9 cellular contexts compared by ENCODE assay signal in genomic region chr15:41828747-41829270, GRCh38. TPM values are rescaled to one million over a fixed set of nuclear protein-coding genes. Genes with fewer than 3 reads are reported as not detected.
DNase-seq lines count a peak whose midpoint lies in the region; ATAC-seq and TF ChIP-seq lines count a peak whose summit lies in the region.
"Had no signal": no experiment of that assay in that cellular context is flagged by ENCODE, and none has a peak within 500 bp of the region (broad histone marks: within the 10 kb centered on the region; RNA-seq: fewer than 3 reads in every experiment).

No MANE protein-coding gene starts in this region.

- in situ Hi-C loops in IMR-90 (cut with MboI; ENCODE audit: low sequenced_read_pairs) (no loop called here), mammary epithelial cell (cut with MboI; ENCODE audit: low sequenced_read_pairs in 2 of 2) (no loop called here)

- no peak for TF ChIP-seq RAD21 in IMR-90 (IDR thresholded peaks at IDR 0.05; ENCODE audit: low read length)

- no peak overlapping the region for H2AFZ ChIP-seq in IMR-90 (replicated peaks; ENCODE audit: low read length, poor library complexity)
- H2AFZ ChIP-seq in mammary epithelial cell (ENCODE audit: low read depth, low read length) = no peak overlapping the region

- H3K23ac ChIP-seq in IMR-90 (ENCODE audit: low read depth, low read length) = peak overlapping the region; percentile 64; the same call in 1 of the 2 replicates

- no peak for TF ChIP-seq POLR2A in IMR-90 (IDR thresholded peaks at IDR 0.05; ENCODE audit: low read depth, low read length)

- H2BK15ac ChIP-seq in IMR-90 (ENCODE audit: low read depth, low read length) = no peak overlapping the region

- 5% methylated on average over 4 of the region's 7 CpGs; no CpG with 5 or more reads in 1 of the 2 experiments for WGBS in IMR-90 (ENCODE audit: extremely low coverage in 2 of 2, insufficient read length in 1 of 2), 2 experiments
- 0% methylated on average over 7 of the region's 7 CpGs for WGBS in mammary epithelial cell (ENCODE audit: low coverage, missing lambda C conversion rate)

- H2AK5ac ChIP-seq in IMR-90 (ENCODE audit: low read depth, low read length) = no peak overlapping the region

- H3K79me1 ChIP-seq in IMR-90 (ENCODE audit: low read depth in 1 of 2, low read length in 2 of 2) = peaks cover 17 to 30% of the 10 kb centered on the region in 2 experiments

- no peak overlapping the region for H2BK20ac ChIP-seq in IMR-90 (ENCODE audit: low read depth, low read length)

- H3K4me2 ChIP-seq in IMR-90 (ENCODE audit: low read depth, low read length) (peak overlapping the region; percentile 92), mammary epithelial cell (ENCODE audit: insufficient read depth, low read depth, low read length) (peak overlapping the region; percentile 92)

- H3K4me1 ChIP-seq in A673 (ENCODE audit: insufficient read depth, low read length, poor library complexity, severe bottlenecking) (peaks cover 5% of the 10 kb centered on the region), IMR-90 (ENCODE audit: control insufficient read depth, insufficient read depth, low read length) (peaks cover 2% of the 10 kb centered on the region; the same call in 1 of the 2 replicates), mammary epithelial cell (ENCODE audit: insufficient read depth, low read length) (peaks cover 61% of the 10 kb centered on the region), mucosa of rectum (ENCODE audit: control insufficient read depth in 2 of 2, insufficient read depth in 2 of 2, low read length in 2 of 2) (peaks cover 5 to 14% of the 10 kb centered on the region in 2 donors)

- DNase-seq in A673 (ENCODE audit: low spot score) = no peak
- peak; percentile 32 for DNase-seq in IMR-90
- peak; percentile 26 for DNase-seq in mammary epithelial cell
- no peak for DNase-seq in NCI-H1694 treated with DMSO at 0.1 percent for 48 hours (lab: John Stamatoyannopoulos, UW)
- no peak for DNase-seq in HK-2 (ENCODE audit: unreplicated experiment)
- no peak for DNase-seq in NCI-H82 treated with DMSO at 0.1 percent for 48 hours (lab: John Stamatoyannopoulos, UW; ENCODE audit: unreplicated experiment)
- DNase-seq: T1000 had no signal

- TF ChIP-seq CTCF in A673 (conservative IDR thresholded peaks at IDR 0.05; ENCODE audit: low read depth, low read length) (no peak), IMR-90 (conservative IDR thresholded peaks at IDR 0.05; ENCODE audit: low read depth, low read length) (no peak), mammary epithelial cell (conservative IDR thresholded peaks at IDR 0.05 in 1 of 2, IDR thresholded peaks at IDR 0.05 in 1 of 2; ENCODE audit: extremely low read depth in 1 of 2, insufficient read depth in 1 of 2, low read depth in 1 of 2, low read length in 2 of 2) (no peak)

- no peaks in the 10 kb centered on the region for H3K9me3 ChIP-seq in A673 (ENCODE audit: low read depth, low read length, poor library complexity, severe bottlenecking)
- no peaks in the 10 kb centered on the region for H3K9me3 ChIP-seq in IMR-90 (ENCODE audit: control insufficient read depth, insufficient read depth, low read length)
- no peaks in the 10 kb centered on the region for H3K9me3 ChIP-seq in mammary epithelial cell (replicated peaks; ENCODE audit: insufficient read depth, low read length)
- no peaks in the 10 kb centered on the region for H3K9me3 ChIP-seq in mucosa of rectum (ENCODE audit: control insufficient read depth in 2 of 2, low read length in 2 of 2)

- no peaks in the 10 kb centered on the region for H3K27me3 ChIP-seq in A673 (replicated peaks; ENCODE audit: insufficient read depth, low read depth, low read length, poor library complexity)
- no peaks in the 10 kb centered on the region for H3K27me3 ChIP-seq in IMR-90 (ENCODE audit: control insufficient read depth, insufficient read depth, low read length)
- H3K27me3 ChIP-seq in mammary epithelial cell (ENCODE audit: insufficient read depth, low read length) = no peaks in the 10 kb centered on the region
- H3K27me3 ChIP-seq in mucosa of rectum (ENCODE audit: control insufficient read depth in 2 of 2, insufficient read depth in 2 of 2, low read length in 2 of 2) = no peaks in the 10 kb centered on the region

- no peak overlapping the region for H4K5ac ChIP-seq in IMR-90 (ENCODE audit: low read depth, low read length)

- no peak overlapping the region for H2BK120ac ChIP-seq in IMR-90 (ENCODE audit: low read depth, low read length)

- CTCF ChIA-PET in A673 (lab: Charles Lee) (no interaction called here), IMR-90 (lab: Yijun Ruan, JAX) (no interaction called here), mammary epithelial cell (lab: Charles Lee; ENCODE audit: low non-redundant PET) (no interaction called here)

- H3K36me3 ChIP-seq in A673 (ENCODE audit: insufficient read depth, low read length, poor library complexity, severe bottlenecking) = peaks cover 11% of the 10 kb centered on the region
- H3K36me3 ChIP-seq in IMR-90 (ENCODE audit: control insufficient read depth, insufficient read depth, low read length) = peaks cover 22% of the 10 kb centered on the region
- H3K36me3 ChIP-seq in mammary epithelial cell (ENCODE audit: insufficient read depth, low read length) = peaks cover 9% of the 10 kb centered on the region
- peaks cover 0 to 13% of the 10 kb centered on the region in 2 donors for H3K36me3 ChIP-seq in mucosa of rectum (ENCODE audit: control insufficient read depth in 2 of 2, insufficient read depth in 2 of 2, low read length in 2 of 2)

- peak overlapping the region; percentile 88 for H3K4me3 ChIP-seq in A673 (ENCODE audit: low read depth, low read length, poor library complexity, severe bottlenecking)
- H3K4me3 ChIP-seq in IMR-90 (ENCODE audit: insufficient read depth, low read depth, low read length) = peak overlapping the region; percentile 73
- H3K4me3 ChIP-seq in mammary epithelial cell (replicated peaks in 1 of 3; ENCODE audit: insufficient read depth in 1 of 3, low read depth in 2 of 3, low read length in 3 of 3) = peak overlapping the region; percentile 69 to 93 (median 73)
- peak overlapping the region; percentile 82 to 93 for H3K4me3 ChIP-seq in mucosa of rectum (ENCODE audit: low read length in 2 of 2)

- H3K9me1 ChIP-seq in IMR-90 (ENCODE audit: insufficient read depth, low read length) = peaks cover 11% of the 10 kb centered on the region; the same call in 1 of the 2 replicates

- H3K4ac ChIP-seq in IMR-90 (ENCODE audit: low read depth, low read length) = no peak overlapping the region; the same call in 1 of the 2 replicates

- TSS peak; percentile 50 for BruUV-seq in A673 (replicated peaks; lab: Mats Ljungman, UMichigan)
- no TSS peak for BruUV-seq in IMR-90 (replicated peaks; lab: Mats Ljungman, UMichigan)
- BruUV-seq in mammary epithelial cell (replicated peaks; lab: Mats Ljungman, UMichigan) = TSS peak; percentile 7

- H2BK5ac ChIP-seq in IMR-90 (ENCODE audit: low read depth, low read length, poor library complexity, severe bottlenecking) = no peak overlapping the region

- H3K9ac ChIP-seq in IMR-90 (ENCODE audit: low read depth, low read length) = peak overlapping the region; percentile 56; the same call in 1 of the 2 replicates
- peak overlapping the region; percentile 94 for H3K9ac ChIP-seq in mammary epithelial cell (ENCODE audit: insufficient read depth, low read length)
- H3K9ac ChIP-seq in mucosa of rectum (ENCODE audit: low read depth in 1 of 2, low read length in 2 of 2) = peak overlapping the region; percentile 79 to 90

- intact Hi-C loops in A673 (cut with micrococcal nuclease; ENCODE audit: unreplicated experiment) = no loop called here
- intact Hi-C loops in IMR-90 (cut with micrococcal nuclease) = loop anchor here (1.0 kb wide), 2 partner anchors 55 to 75 kb away; partner anchors contain the start of gene MAPKBP1
- intact Hi-C loops in mammary epithelial cell (cut with micrococcal nuclease) = loop anchor here (1.0 to 5.0 kb wide), 3 partner anchors 55 to 270 kb away; partner anchors contain the start of genes EHD4, MAPKBP1 and TYRO3

- H2AK9ac ChIP-seq in IMR-90 (replicated peaks; ENCODE audit: low read depth, low read length, poor library complexity) = no peak overlapping the region

- H3K27ac ChIP-seq in A673 (ENCODE audit: low read depth, low read length, poor library complexity, severe bottlenecking) (peak overlapping the region; percentile 83), IMR-90 (ENCODE audit: insufficient read depth, low read length) (no peak overlapping the region), mammary epithelial cell (ENCODE audit: insufficient read depth, low read depth, low read length) (peak overlapping the region; percentile 84), mucosa of rectum (ENCODE audit: low read depth in 2 of 2, low read length in 2 of 2) (no peak overlapping the region)

- POLR2A ChIA-PET in A673 (lab: Charles Lee; ENCODE audit: low non-redundant PET) (no interaction called here), IMR-90 (lab: Charles Lee; ENCODE audit: unreplicated experiment) (no interaction called here)

- H4K20me1 ChIP-seq in IMR-90 (ENCODE audit: insufficient read depth, low read length) = peaks cover 4% of the 10 kb centered on the region
- H4K20me1 ChIP-seq in mammary epithelial cell (ENCODE audit: insufficient read depth, low read length) = no peaks in the 10 kb centered on the region

- H3K18ac ChIP-seq in IMR-90 (ENCODE audit: low read depth, low read length) = no peak overlapping the region

- dilution Hi-C loops in IMR-90 (cut with HindIII; ENCODE audit: low sequenced_read_pairs, unreplicated experiment) = no loop called here
- dilution Hi-C loops in mammary epithelial cell (cut with HindIII; ENCODE audit: low sequenced_read_pairs) = no loop called here

- peaks cover 31% of the 10 kb centered on the region for H3K79me2 ChIP-seq in mammary epithelial cell (ENCODE audit: insufficient read depth, low read length)

- 0 out of 2 replicates have a peak overlapping the region, but pooled peaks have one; percentile 74 for H3K14ac ChIP-seq in IMR-90 (replicated peaks; ENCODE audit: low read depth, low read length)

- H4K8ac ChIP-seq in IMR-90 (ENCODE audit: low read depth in 2 of 2, low read length in 2 of 2) = no peak overlapping the region

- ATAC-seq in IMR-90 (ENCODE audit: low read depth) (peak; percentile 2), GM18520 (IDR thresholded peaks at IDR 0.05; ENCODE audit: unreplicated experiment) (no peak)

- no peak overlapping the region for H4K91ac ChIP-seq in IMR-90 (ENCODE audit: insufficient read depth, low read depth, low read length)

- H3K56ac ChIP-seq in IMR-90 (ENCODE audit: extremely low read depth, insufficient read depth, low read length) = no peak overlapping the region

RNA-seq across cellular contexts. Expression of gene JMJD7, which starts 0.9 kb away (rescaled TPM):
- total RNA-seq in A673 (2021) (18.3 and 18.8 TPM in 2 replicates), IMR-90 (2012; rRNA removed) (3.6 and 5.0 TPM in 2 replicates), mammary epithelial cell (10 to 100 TPM in 1 of 2 donors, 1 to 10 TPM in 1; 5.8 to 22.3 TPM)
- polyA plus RNA-seq in IMR-90 (2012; rRNA removed) (6.3 and 8.1 TPM in 2 replicates), mammary epithelial cell (21.5 TPM)
- polyA plus RNA-seq in IMR-90 (2012; cell fraction: cytosol; rRNA removed) = 7.9 and 8.2 TPM in 2 replicates
- 12.6 and 22.4 TPM in 2 replicates for polyA plus RNA-seq in IMR-90 (2012; cell fraction: nucleus; rRNA removed; ENCODE audit: low replicate concordance)
- polyA minus RNA-seq in mammary epithelial cell = 6.9 TPM

RNA-seq across cellular contexts. Expression of gene PLA2G4B, which starts 9.8 kb away (rescaled TPM):
- total RNA-seq in A673 (2021) = 7.4 and 12.0 TPM in 2 replicates
- under 0.01 and 0.18 TPM in 2 replicates for total RNA-seq in IMR-90 (2012; rRNA removed)
- 3.1 and 5.8 TPM in 2 replicates for polyA plus RNA-seq in IMR-90 (2012; rRNA removed)
- 0.90 and 1.6 TPM in 2 replicates for polyA plus RNA-seq in IMR-90 (2012; cell fraction: cytosol; rRNA removed)
- polyA plus RNA-seq in IMR-90 (2012; cell fraction: nucleus; rRNA removed; ENCODE audit: low replicate concordance) = 31.6 and 69.2 TPM in 2 replicates
- 10 to 100 TPM in 1 of 2 donors, 1 to 10 TPM in 1; 1.5 to 11.2 TPM for total RNA-seq in mammary epithelial cell
- polyA plus RNA-seq in mammary epithelial cell = 3.8 TPM
- 2.0 TPM for polyA minus RNA-seq in mammary epithelial cell

RNA-seq across cellular contexts. Expression of gene MAPKBP1, which starts 54.5 kb away (rescaled TPM):
- total RNA-seq in A673 (2021) (29.3 and 30.7 TPM in 2 replicates), IMR-90 (2012; rRNA removed) (10.3 and 12.5 TPM in 2 replicates), mammary epithelial cell (100 to 1,000 TPM in 1 of 2 donors, 10 to 100 TPM in 1; 41.3 to 109 TPM)
- polyA plus RNA-seq in IMR-90 (2012; rRNA removed) (14.7 and 15.3 TPM in 2 replicates), mammary epithelial cell (13.2 TPM)
- polyA plus RNA-seq in IMR-90 (2012; cell fraction: cytosol; rRNA removed) = 4.8 and 6.1 TPM in 2 replicates
- polyA plus RNA-seq in IMR-90 (2012; cell fraction: nucleus; rRNA removed; ENCODE audit: low replicate concordance) = 40.6 and 67.6 TPM in 2 replicates
- 128 TPM for polyA minus RNA-seq in mammary epithelial cell

Comparison
In these comparisons a context has a peak if more than half of its experiments do, and no peak if none do; other contexts are left out.
1. DNase-seq: peak in IMR-90 (single experiment) and mammary epithelial cell (single experiment); none in A673 (single experiment), NCI-H1694 treated with DMSO at 0.1 percent for 48 hours (single experiment), HK-2 (single experiment) and NCI-H82 treated with DMSO at 0.1 percent for 48 hours (single experiment).
2. H3K27ac ChIP-seq: peak in A673 (single experiment) and mammary epithelial cell (single experiment); none in IMR-90 (single experiment) and mucosa of rectum (0 of 2).
3. Peak in every context shown above with its lines, with median percentiles within 50 percentile points of each other: H3K4me3 ChIP-seq and H3K9ac ChIP-seq.